In genomic region chr1:16187748-16188401, GRCh38 we compare ENCODE assay signal across 8 cellular contexts. TPM values are rescaled to one million over a fixed set of nuclear protein-coding genes. Genes with fewer than 3 reads are reported as not detected.
DNase-seq lines count a peak whose midpoint lies in the region; ATAC-seq, FAIRE-seq and TF ChIP-seq lines count a peak whose summit lies in the region.

No MANE protein-coding gene starts in this region.

- H3K4me2 ChIP-seq in endothelial cell of umbilical vein (ENCODE audit: insufficient read depth, low read length): no peak overlapping the region

- CTCF ChIA-PET in BJ (lab: Yijun Ruan, JAX): interaction anchor here (0.5 to 16.8 kb wide), 15 partner anchors 13 to 347 kb away, joined by 3 to 584 read pairs (median 4); partner anchors contain the start of genes EPHA2 and FAM131C
- CTCF ChIA-PET in endothelial cell of umbilical vein (lab: Charles Lee): interaction anchor here (0.9 to 16.2 kb wide), 10 partner anchors 34 to 175 kb away, joined by 3 to 353 read pairs (median 10); partner anchors contain the start of genes EPHA2 and FAM131C

- H3K4me1 ChIP-seq in HAP-1 (peaks cover 2% of the 10 kb centered on the region; the same call in 1 of the 2 replicates), NT2/D1 (ENCODE audit: insufficient read depth, insufficient read length) (peaks cover 13% of the 10 kb centered on the region), endothelial cell of umbilical vein (ENCODE audit: control insufficient read depth, extremely low read depth, insufficient read depth, low read length) (peaks cover 5% of the 10 kb centered on the region), mucosa of rectum (ENCODE audit: control insufficient read depth in 2 of 2, insufficient read depth in 2 of 2, low read length in 2 of 2) (peaks cover 25 to 34% of the 10 kb centered on the region in 2 donors)

- TF ChIP-seq CTCF in BJ (IDR thresholded peaks at IDR 0.05; ENCODE audit: insufficient read depth, low read depth, low read length) (peak; percentile 97), endothelial cell of umbilical vein (IDR thresholded peaks at IDR 0.05; ENCODE audit: extremely low read depth in 1 of 2, insufficient read depth in 1 of 2, low read depth in 1 of 2, low read length in 2 of 2) (peak; percentile 93 to 95)

- H3K9me1 ChIP-seq in endothelial cell of umbilical vein (replicated peaks; ENCODE audit: control insufficient read depth, extremely low read depth, insufficient read depth, low read length): no peaks in the 10 kb centered on the region

- no peak for TF ChIP-seq POLR2A in endothelial cell of umbilical vein (IDR thresholded peaks at IDR 0.05; ENCODE audit: low read depth, low read length)

- BruUV-seq in endothelial cell of umbilical vein (replicated peaks; lab: Mats Ljungman, UMichigan): no TSS peak

- intact Hi-C loops in endothelial cell of umbilical vein (cut with micrococcal nuclease): loop anchor here (1.0 to 2.0 kb wide), 6 partner anchors 32 to 179 kb away; partner anchors contain the start of gene EPHA2

- DNase-seq in BJ (ENCODE audit: low read depth) (no peak), HAP-1 (ENCODE audit: low spot score in 2 of 2) (peak; percentile 23 to 84), NT2/D1 (ENCODE audit: low read depth, low spot score) (peak; percentile 66), endothelial cell of umbilical vein (ENCODE audit: low read depth, low spot score) (peak; percentile 85)
- DNase-seq in activated CD8-positive, alpha-beta memory T cell treated with anti-CD3 and anti-CD28 coated beads, Interleukin-2, amount 50 U/mL, for 4 hours: peak; percentile 81
- peak; percentile 43 to 58 for DNase-seq in stimulated activated CD8-positive, alpha-beta memory T cell treated with anti-CD3 and anti-CD28 coated beads, Interleukin-7, amount 100 ng/mL, for 4 hours (ENCODE audit: low read depth in 2 of 2)

- in situ Hi-C loops in HAP-1 (cut with MboI; ENCODE audit: low sequenced_read_pairs): loop anchor here (10.0 kb wide), 1 partner anchor 183 kb away; the partner anchor contains the start of gene SRARP

- FAIRE-seq in endothelial cell of umbilical vein (lab: Jason Lieb, UNC): peak; percentile 88

- H3K27ac ChIP-seq in endothelial cell of umbilical vein (ENCODE audit: insufficient read depth, low read depth, low read length) (no peak overlapping the region), mucosa of rectum (ENCODE audit: low read depth in 2 of 2, low read length in 2 of 2) (peak overlapping the region; percentile 76 to 78)

- no peaks in the 10 kb centered on the region for H3K79me2 ChIP-seq in endothelial cell of umbilical vein (ENCODE audit: control insufficient read depth, insufficient read depth, low read length)

- H3K9me3 ChIP-seq in HAP-1 (no peaks in the 10 kb centered on the region), NT2/D1 (ENCODE audit: insufficient read depth, low read length) (no peaks in the 10 kb centered on the region), endothelial cell of umbilical vein (replicated peaks; ENCODE audit: control insufficient read depth, insufficient read depth, low read length) (no peaks in the 10 kb centered on the region), mucosa of rectum (ENCODE audit: control insufficient read depth in 2 of 2, low read length in 2 of 2) (no peaks in the 10 kb centered on the region)

- no peaks in the 10 kb centered on the region for H3K36me3 ChIP-seq in BJ (ENCODE audit: control insufficient read depth, insufficient read depth, low read length)
- no peaks in the 10 kb centered on the region for H3K36me3 ChIP-seq in HAP-1 (replicated peaks)
- H3K36me3 ChIP-seq in NT2/D1 (ENCODE audit: insufficient read depth, insufficient read length, low read length): no peaks in the 10 kb centered on the region
- H3K36me3 ChIP-seq in endothelial cell of umbilical vein (ENCODE audit: control insufficient read depth in 2 of 2, extremely low read depth in 1 of 2, insufficient read depth in 2 of 2, low read length in 2 of 2): no peaks in the 10 kb centered on the region
- no peaks in the 10 kb centered on the region for H3K36me3 ChIP-seq in mucosa of rectum (ENCODE audit: control insufficient read depth in 2 of 2, insufficient read depth in 2 of 2, low read length in 2 of 2)

- H3K4me3 ChIP-seq in BJ (ENCODE audit: low read depth, low read length): no peak overlapping the region
- no peak overlapping the region for H3K4me3 ChIP-seq in HAP-1
- H3K4me3 ChIP-seq in NT2/D1 (ENCODE audit: insufficient read length, low read depth): no peak overlapping the region
- no peak overlapping the region for H3K4me3 ChIP-seq in endothelial cell of umbilical vein (replicated peaks in 1 of 3; ENCODE audit: insufficient read depth in 1 of 3, low read depth in 1 of 3, low read length in 3 of 3)
- no peak overlapping the region for H3K4me3 ChIP-seq in mucosa of rectum (ENCODE audit: low read length in 2 of 2)

- H2AFZ ChIP-seq in endothelial cell of umbilical vein (ENCODE audit: low read depth, low read length): no peak overlapping the region

- dilution Hi-C loops in endothelial cell of umbilical vein (cut with MboI; ENCODE audit: extremely low pct_ligation_motif_present, low sequenced_read_pairs): no loop called here

- H4K20me1 ChIP-seq in endothelial cell of umbilical vein (replicated peaks; ENCODE audit: control insufficient read depth, extremely low read depth, insufficient read depth, low read length): no peaks in the 10 kb centered on the region

- ATAC-seq in GM21447 (IDR thresholded peaks at IDR 0.05; ENCODE audit: unreplicated experiment): no peak

- H3K27me3 ChIP-seq in BJ (ENCODE audit: control insufficient read depth, insufficient read depth, low read length) (no peaks in the 10 kb centered on the region), HAP-1 (ENCODE audit: low read depth) (0 out of 2 replicates have a peak, but pooled peaks cover 3% of the 10 kb centered on the region), NT2/D1 (ENCODE audit: insufficient read depth, insufficient read length) (no peaks in the 10 kb centered on the region), endothelial cell of umbilical vein (ENCODE audit: control insufficient read depth in 2 of 2, insufficient read depth in 2 of 2, low read length in 2 of 2) (no peaks in the 10 kb centered on the region), mucosa of rectum (ENCODE audit: control insufficient read depth in 2 of 2, insufficient read depth in 2 of 2, low read length in 2 of 2) (no peaks in the 10 kb centered on the region)

- H3K9ac ChIP-seq in NT2/D1 (ENCODE audit: insufficient read length, low read depth): no peak overlapping the region
- no peak overlapping the region for H3K9ac ChIP-seq in endothelial cell of umbilical vein (replicated peaks; ENCODE audit: extremely low read depth, insufficient read depth, low read length)
- H3K9ac ChIP-seq in mucosa of rectum (ENCODE audit: low read depth in 1 of 2, low read length in 2 of 2): peak overlapping the region in 1 of 2 donors; percentile 13

- POLR2A ChIA-PET in BJ (lab: Charles Lee) (no interaction called here), endothelial cell of umbilical vein (lab: Charles Lee) (no interaction called here)

TF ChIP-seq in endothelial cell of umbilical vein, 7 proteins besides CTCF, POLR2A, EP300 and RAD21 (continues in another document):
- TF ChIP-seq MAX (IDR thresholded peaks at IDR 0.05; ENCODE audit: insufficient read depth, insufficient read length): no peak
- peak; percentile 34 for TF ChIP-seq FOS (IDR thresholded peaks at IDR 0.05; ENCODE audit: borderline replicate concordance, insufficient read depth, low read length)
- TF ChIP-seq JUN (IDR thresholded peaks at IDR 0.05; ENCODE audit: borderline replicate concordance, insufficient read depth, insufficient read length, low read depth): no peak
- TF ChIP-seq EZH2 (IDR thresholded peaks at IDR 0.05; ENCODE audit: borderline replicate concordance, low read depth, low read length, severe bottlenecking): no peak
- no peak for TF ChIP-seq GATA2 (IDR thresholded peaks at IDR 0.05; ENCODE audit: insufficient read depth, insufficient read length, low read depth, low read length)

RNA-seq across cellular contexts. Expression of gene ARHGEF19, which starts 24.6 kb away (rescaled TPM):
- 8.0 and 11.6 TPM in 2 replicates for polyA plus RNA-seq in BJ (2011; rRNA removed)
- polyA minus RNA-seq in BJ (2011; rRNA and poly(A)+ RNA removed): 4.0 and 5.8 TPM in 2 replicates
- 6.2 and 9.2 TPM in 2 replicates for total RNA-seq in endothelial cell of umbilical vein
- 8.0 and 8.4 TPM in 2 replicates for polyA plus RNA-seq in endothelial cell of umbilical vein
- 5.3 and 7.7 TPM in 2 replicates for polyA plus RNA-seq in endothelial cell of umbilical vein (2011; cell fraction: cytosol; rRNA removed)
- polyA plus RNA-seq in endothelial cell of umbilical vein (2011; cell fraction: nucleus; rRNA removed): 24.0 and 24.6 TPM in 2 replicates
- 4.1 and 6.9 TPM in 2 replicates for polyA plus RNA-seq in endothelial cell of umbilical vein (2012)
- polyA minus RNA-seq in endothelial cell of umbilical vein: 4.1 and 5.0 TPM in 2 replicates
- polyA minus RNA-seq in endothelial cell of umbilical vein (2011; cell fraction: cytosol; rRNA and poly(A)+ RNA removed): 8.6 TPM
- polyA minus RNA-seq in endothelial cell of umbilical vein (2011; cell fraction: nucleus; rRNA and poly(A)+ RNA removed): 1.9 and 3.3 TPM in 2 replicates

RNA-seq across cellular contexts. Expression of gene EPHA2, which starts 32.0 kb away (rescaled TPM):
- 13.6 and 26.5 TPM in 2 replicates for polyA plus RNA-seq in BJ (2011; rRNA removed)
- polyA minus RNA-seq in BJ (2011; rRNA and poly(A)+ RNA removed): 22.8 TPM in 2 replicates
- total RNA-seq in endothelial cell of umbilical vein: 125 and 141 TPM in 2 replicates
- 147 and 169 TPM in 2 replicates for polyA plus RNA-seq in endothelial cell of umbilical vein
- polyA plus RNA-seq in endothelial cell of umbilical vein (2011; cell fraction: cytosol; rRNA removed): 95.2 and 120 TPM in 2 replicates
- polyA plus RNA-seq in endothelial cell of umbilical vein (2011; cell fraction: nucleus; rRNA removed): 126 and 152 TPM in 2 replicates
- polyA plus RNA-seq in endothelial cell of umbilical vein (2012): 107 and 115 TPM in 2 replicates
- 132 and 164 TPM in 2 replicates for polyA minus RNA-seq in endothelial cell of umbilical vein
- polyA minus RNA-seq in endothelial cell of umbilical vein (2011; cell fraction: cytosol; rRNA and poly(A)+ RNA removed): 42.6 TPM
- polyA minus RNA-seq in endothelial cell of umbilical vein (2011; cell fraction: nucleus; rRNA and poly(A)+ RNA removed): 47.6 and 68.5 TPM in 2 replicates

RNA-seq across cellular contexts. Expression of gene CPLANE2, which starts 49.1 kb away (rescaled TPM):
- polyA plus RNA-seq in BJ (2011; rRNA removed) (4.3 and 8.3 TPM in 2 replicates), endothelial cell of umbilical vein (4.6 and 5.9 TPM in 2 replicates)
- polyA minus RNA-seq in BJ (2011; rRNA and poly(A)+ RNA removed): 9.4 and 11.4 TPM in 2 replicates
- total RNA-seq in endothelial cell of umbilical vein: 3.7 and 3.9 TPM in 2 replicates
- 5.1 and 6.7 TPM in 2 replicates for polyA plus RNA-seq in endothelial cell of umbilical vein (2011; cell fraction: cytosol; rRNA removed)
- 2.1 and 3.9 TPM in 2 replicates for polyA plus RNA-seq in endothelial cell of umbilical vein (2011; cell fraction: nucleus; rRNA removed)
- polyA plus RNA-seq in endothelial cell of umbilical vein (2012): 4.8 and 5.2 TPM in 2 replicates
- 5.0 and 8.4 TPM in 2 replicates for polyA minus RNA-seq in endothelial cell of umbilical vein
- polyA minus RNA-seq in endothelial cell of umbilical vein (2011; cell fraction: cytosol; rRNA and poly(A)+ RNA removed): 9.8 TPM
- polyA minus RNA-seq in endothelial cell of umbilical vein (2011; cell fraction: nucleus; rRNA and poly(A)+ RNA removed): 3.4 and 4.0 TPM in 2 replicates
